1 cellular context compared by ENCODE assay signal in genomic region chrX:115234220-115234557, GRCh38.
TF ChIP-seq lines count a peak whose summit lies in the region.

No MANE protein-coding gene starts in this region.

TF ChIP-seq in HepG2, 621 proteins besides CTCF, POLR2A, EP300 and RAD21:
- no peak for TF ChIP-seq GPN1 (CRISPR knock-in tag; IDR thresholded peaks at IDR 0.05; ENCODE audit: borderline replicate concordance)
- TF ChIP-seq CREBL2 (CRISPR knock-in tag; IDR thresholded peaks at IDR 0.05; ENCODE audit: borderline replicate concordance): no peak
- TF ChIP-seq HDAC1 (CRISPR knock-in tag; IDR thresholded peaks at IDR 0.05): no peak
- TF ChIP-seq ZFP36L2 (CRISPR knock-in tag; IDR thresholded peaks at IDR 0.05): no peak
- TF ChIP-seq JUNB (CRISPR knock-in tag; IDR thresholded peaks at IDR 0.05; ENCODE audit: borderline replicate concordance): no peak
- TF ChIP-seq ATF7-NPFF (CRISPR knock-in tag; IDR thresholded peaks at IDR 0.05; ENCODE audit: low read depth): no peak
- no peak for TF ChIP-seq PRDM4 (CRISPR knock-in tag; IDR thresholded peaks at IDR 0.05; ENCODE audit: borderline replicate concordance)
- TF ChIP-seq ZBTB34 (CRISPR knock-in tag; IDR thresholded peaks at IDR 0.05): no peak
- no peak for TF ChIP-seq KIAA2018 (CRISPR knock-in tag; IDR thresholded peaks at IDR 0.05; ENCODE audit: borderline replicate concordance)
- no peak for TF ChIP-seq KLF11 (CRISPR knock-in tag; IDR thresholded peaks at IDR 0.05)
- no peak for TF ChIP-seq TBX3 (IDR thresholded peaks at IDR 0.05; ENCODE audit: borderline replicate concordance)
- TF ChIP-seq CBX1 (IDR thresholded peaks at IDR 0.05; ENCODE audit: low read depth): no peak
- no peak for TF ChIP-seq ZFAT (CRISPR knock-in tag; conservative IDR thresholded peaks at IDR 0.05)
- no peak for TF ChIP-seq NFAT5 (CRISPR knock-in tag; IDR thresholded peaks at IDR 0.05)
- TF ChIP-seq SOX13 (IDR thresholded peaks at IDR 0.05): no peak
- TF ChIP-seq SOX13 (CRISPR knock-in tag; conservative IDR thresholded peaks at IDR 0.05 in 1 of 2, IDR thresholded peaks at IDR 0.05 in 1 of 2): no peak
- TF ChIP-seq SCMH1 (CRISPR knock-in tag; IDR thresholded peaks at IDR 0.05; ENCODE audit: borderline replicate concordance): no peak
